8 cellular contexts compared by ENCODE assay signal in genomic region chr17:27892542-27892865, GRCh38. TPM values are rescaled to one million over a fixed set of nuclear protein-coding genes. Genes with fewer than 3 reads are reported as not detected.
DNase-seq lines count a peak whose midpoint lies in the region; ATAC-seq, FAIRE-seq and TF ChIP-seq lines count a peak whose summit lies in the region.

No MANE protein-coding gene starts in this region.

- no peak for ATAC-seq in activated CD8-positive, alpha-beta T cell treated with anti-CD3 and anti-CD28 coated beads for 36 hours
- ATAC-seq in GM18505 (IDR thresholded peaks at IDR 0.05; ENCODE audit: unreplicated experiment) = no peak

- H3K4me3 Mint-ChIP-seq in activated CD8-positive, alpha-beta T cell treated with anti-CD3 and anti-CD28 coated beads for 36 hours = peak overlapping the region; percentile 75

- no peaks in the 10 kb centered on the region for H3K36me3 ChIP-seq in HAP-1 (replicated peaks)

- FAIRE-seq in H54 (lab: Jason Lieb, UNC) = no peak

- no peaks in the 10 kb centered on the region for H3K9me3 Mint-ChIP-seq in activated CD8-positive, alpha-beta T cell treated with anti-CD3 and anti-CD28 coated beads for 36 hours

- no peak for TF ChIP-seq CTCF in activated CD8-positive, alpha-beta T cell treated with anti-CD3 and anti-CD28 coated beads for 36 hours (IDR thresholded peaks at IDR 0.05)

- H3K27ac Mint-ChIP-seq in activated CD8-positive, alpha-beta T cell treated with anti-CD3 and anti-CD28 coated beads for 36 hours = no peak overlapping the region

- CTCF ChIA-PET in activated CD8-positive, alpha-beta T cell treated with anti-CD3 and anti-CD28 coated beads for 36 hours (lab: Charles Lee) = interaction anchor here (0.7 to 4.1 kb wide), 9 partner anchors 10 to 359 kb away, joined by 3 to 113 read pairs (median 13); partner anchors contain the start of gene NOS2

- peak overlapping the region; percentile 61 to 93 (median 87) for H3K27ac ChIP-seq in skin epidermis

- peak overlapping the region; percentile 46 for H3K4me3 ChIP-seq in HAP-1
- H3K4me3 ChIP-seq in iPS-11a (ENCODE audit: low read depth, low read length) = peak overlapping the region; percentile 35
- peak overlapping the region; percentile 47 to 78 (median 66) for H3K4me3 ChIP-seq in skin epidermis

- H3K27me3 Mint-ChIP-seq in activated CD8-positive, alpha-beta T cell treated with anti-CD3 and anti-CD28 coated beads for 36 hours = peaks cover 15% of the 10 kb centered on the region

- TF ChIP-seq POLR2A in GM18505 (IDR thresholded peaks at IDR 0.05; ENCODE audit: borderline replicate concordance, extremely low read depth, insufficient read depth, insufficient read length) (no peak), H54 (IDR thresholded peaks at IDR 0.05; ENCODE audit: low read depth, low read length) (no peak)

- no peak for DNase-seq in HAP-1 (ENCODE audit: low spot score in 2 of 2)
- DNase-seq in activated CD8-positive, alpha-beta T cell treated with anti-CD3 and anti-CD28 coated beads for 36 hours = no peak
- DNase-seq in stimulated activated CD4-positive, alpha-beta T cell treated with anti-CD3 and anti-CD28 coated beads, Interleukin-2, amount 100 ng/mL, for 24 hours = no peak
- no peak for DNase-seq in H54 (ENCODE audit: insufficient read length, low spot score)
- DNase-seq in SIG-M5 treated with dmso at 0.1 percent for 504 hours (lab: John Stamatoyannopoulos, UW; ENCODE audit: unreplicated experiment) = no peak

- no peaks in the 10 kb centered on the region for H3K36me3 Mint-ChIP-seq in activated CD8-positive, alpha-beta T cell treated with anti-CD3 and anti-CD28 coated beads for 36 hours (ENCODE audit: low read depth)

- POLR2A ChIA-PET in activated CD8-positive, alpha-beta T cell treated with anti-CD3 and anti-CD28 coated beads for 36 hours (lab: Charles Lee) = interaction anchor here (0.6 to 1.8 kb wide), 2 partner anchors 85 to 87 kb away, joined by 4 to 6 read pairs; no protein-coding TSS in a partner anchor

- no peaks in the 10 kb centered on the region for H3K9me3 ChIP-seq in HAP-1

- in situ Hi-C loops in HAP-1 (cut with MboI; ENCODE audit: low sequenced_read_pairs) = loop anchor here (10.0 kb wide), 1 partner anchor 362 kb away; no protein-coding TSS in a partner anchor

- H3K27me3 ChIP-seq in HAP-1 (ENCODE audit: low read depth) = no peaks in the 10 kb centered on the region

- H3K4me1 ChIP-seq in HAP-1 = peaks cover 24% of the 10 kb centered on the region

- peaks cover 22% of the 10 kb centered on the region for H3K4me1 Mint-ChIP-seq in activated CD8-positive, alpha-beta T cell treated with anti-CD3 and anti-CD28 coated beads for 36 hours (ENCODE audit: low read depth)

- intact Hi-C loops in activated CD8-positive, alpha-beta T cell treated with anti-CD3 and anti-CD28 coated beads for 36 hours (cut with micrococcal nuclease) = loop anchor here (5.0 kb wide), 2 partner anchors 45 to 85 kb away; no protein-coding TSS in a partner anchor

RNA-seq across cellular contexts. Expression of gene LYRM9, which starts 0.7 kb away (rescaled TPM):
- 1 to 10 TPM; 3.1 to 3.5 TPM for total RNA-seq in activated CD8-positive, alpha-beta T cell treated with anti-CD3 and anti-CD28 coated beads for 36 hours
